9 cellular contexts compared by ENCODE assay signal in the genomic region with DNA sequence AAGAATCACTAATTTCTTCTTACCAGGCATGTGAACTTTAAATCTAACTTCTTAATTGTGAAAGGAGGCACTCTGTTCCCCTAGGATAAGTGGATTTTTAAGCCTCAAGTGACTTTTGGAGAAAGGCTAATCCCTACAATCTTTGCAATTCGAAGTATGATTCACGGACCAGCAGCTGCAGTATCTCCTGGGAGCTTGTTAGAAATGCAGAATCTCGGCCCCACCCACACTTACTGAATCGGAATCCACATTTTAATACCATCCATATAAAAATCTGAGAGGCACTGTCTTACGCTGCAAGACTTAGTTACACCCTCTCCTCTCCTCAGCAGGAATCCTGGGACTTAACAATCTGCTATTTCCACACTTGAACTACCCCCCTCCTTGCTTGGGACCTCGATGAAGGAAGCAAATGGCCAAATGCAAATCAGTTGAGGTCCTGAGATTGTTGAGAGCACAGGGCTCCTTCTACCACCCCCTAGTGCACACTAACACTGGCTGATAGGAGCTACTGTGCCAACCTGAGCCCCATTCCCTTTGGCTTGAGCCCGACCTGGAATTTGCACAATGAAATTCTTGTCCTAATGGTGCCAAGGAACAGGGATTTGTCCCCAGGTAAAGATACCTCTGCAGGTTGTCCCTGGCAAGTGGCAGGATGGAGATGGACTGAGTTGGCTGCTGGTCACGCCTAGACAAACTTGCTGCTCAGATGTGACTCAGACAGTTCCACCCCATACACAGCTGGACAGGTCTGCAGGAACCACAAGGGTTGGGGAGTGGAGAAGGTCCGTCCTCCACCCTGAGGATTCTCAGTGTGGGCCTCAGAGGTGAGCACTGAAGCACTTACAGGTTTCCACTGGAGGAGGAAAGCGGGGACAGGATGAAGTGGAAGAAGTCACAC. TPM values are rescaled to one million over a fixed set of nuclear protein-coding genes. Genes with fewer than 3 reads are reported as not detected.
DNase-seq lines count a peak whose midpoint lies in the region; ATAC-seq and TF ChIP-seq lines count a peak whose summit lies in the region.
"Had no signal": no experiment of that assay in that cellular context is flagged by ENCODE, and none has a peak within 500 bp of the region (broad histone marks: within the 10 kb centered on the region; RNA-seq: fewer than 3 reads in every experiment).

No MANE protein-coding gene starts in this region.

- no peaks in the 10 kb centered on the region for H3K9me3 Mint-ChIP-seq in osteocyte (ENCODE audit: unreplicated experiment)

- H3K27me3 Mint-ChIP-seq in osteocyte (ENCODE audit: unreplicated experiment): no peaks in the 10 kb centered on the region

- TF ChIP-seq CTCF in osteocyte (IDR thresholded peaks at IDR 0.05): no peak

- peak; percentile 84 for DNase-seq in EH (ENCODE audit: low read depth)
- no peak for DNase-seq in osteocyte (ENCODE audit: extremely low spot score, unreplicated experiment)
- no peak for DNase-seq in left lobe of liver (ENCODE audit: low spot score)
- DNase-seq in activated naive CD4-positive, alpha-beta T cell treated with anti-CD3 and anti-CD28 coated beads, Interleukin-2, amount 50 U/mL, for 16 hours: no peak
- DNase-seq in Kasumi-1 (lab: John Stamatoyannopoulos, UW): no peak
- DNase-seq in NCI-H2227 (lab: John Stamatoyannopoulos, UW; ENCODE audit: unreplicated experiment): no peak
- DNase-seq: stimulated activated CD4-positive, alpha-beta T cell treated with anti-CD3 and anti-CD28 coated beads, Interleukin-4, amount 100 ng/mL, for 24 hours had no signal

- H3K4me1 Mint-ChIP-seq in osteocyte (ENCODE audit: unreplicated experiment): peaks cover 57% of the 10 kb centered on the region

- H3K36me3 Mint-ChIP-seq in osteocyte (ENCODE audit: unreplicated experiment): peaks cover 13% of the 10 kb centered on the region

- no peak overlapping the region for H3K4me3 Mint-ChIP-seq in osteocyte (ENCODE audit: unreplicated experiment)

- H3K27ac Mint-ChIP-seq in osteocyte (ENCODE audit: unreplicated experiment): peak overlapping the region; percentile 66

- peak; percentile 42 for ATAC-seq in HG03460 (IDR thresholded peaks at IDR 0.05; ENCODE audit: unreplicated experiment)
- ATAC-seq in esophagus mucosa: peak; percentile 43
- no peak for ATAC-seq in left lobe of liver

RNA-seq across cellular contexts. Expression of a gene that starts 20.8 kb away (rescaled TPM):
- total RNA-seq in esophagus mucosa (74.4 TPM), osteocyte (15.5 and 17.5 TPM in 2 replicates), left lobe of liver (4.5 TPM)

RNA-seq across cellular contexts. Expression of a gene that starts 36.2 kb away (rescaled TPM):
- 0.12 TPM for total RNA-seq in esophagus mucosa
- total RNA-seq in osteocyte: 0.16 and 0.29 TPM in 2 replicates
- total RNA-seq in left lobe of liver: 0.15 TPM

RNA-seq across cellular contexts. Expression of a gene that starts 48.5 kb away (rescaled TPM):
- total RNA-seq in esophagus mucosa (25.1 TPM), osteocyte (0.31 and 0.54 TPM in 2 replicates), left lobe of liver (2.9 TPM)
